8 cellular contexts compared by ENCODE assay signal in genomic region chr2:55618025-55618648, GRCh38. TPM values are rescaled to one million over a fixed set of nuclear protein-coding genes. Genes with fewer than 3 reads are reported as not detected.
DNase-seq lines count a peak whose midpoint lies in the region; ATAC-seq and TF ChIP-seq lines count a peak whose summit lies in the region.

No MANE protein-coding gene starts in this region.

- H3K27me3 ChIP-seq in BE2C: no peaks in the 10 kb centered on the region
- no peaks in the 10 kb centered on the region for H3K27me3 ChIP-seq in MM.1S (replicated peaks; ENCODE audit: insufficient read depth, low read length)
- no peaks in the 10 kb centered on the region for H3K27me3 ChIP-seq in dorsolateral prefrontal cortex

- H3K9ac ChIP-seq in MM.1S (ENCODE audit: low read length): peak overlapping the region; percentile 88

- H3K27ac ChIP-seq in MM.1S (ENCODE audit: low read length) (peak overlapping the region; percentile 98), dorsolateral prefrontal cortex (peak overlapping the region; percentile 76 to 99 (median 96))

- TF ChIP-seq CTCF in BE2C (IDR thresholded peaks at IDR 0.05; ENCODE audit: low read depth, low read length) (no peak), MM.1S (IDR thresholded peaks at IDR 0.05; ENCODE audit: low read length) (no peak), dorsolateral prefrontal cortex (IDR thresholded peaks at IDR 0.05 in 54 of 56, conservative IDR thresholded peaks at IDR 0.05 in 2 of 56; ENCODE audit: low read depth in 1 of 56, partially characterized antibody in 56 of 56) (peak in 1 of 56 donors; percentile 22)

- H3F3A ChIP-seq in MM.1S (ENCODE audit: insufficient read depth, low read length): peaks cover 9% of the 10 kb centered on the region; the same call in 1 of the 2 replicates

- H4K20me1 ChIP-seq in MM.1S (ENCODE audit: insufficient read depth, low read length): peaks cover 5% of the 10 kb centered on the region; the same call in 1 of the 2 replicates

- DNase-seq in BE2C (no peak), MM.1S (peak; percentile 25), dorsolateral prefrontal cortex (no peak), midbrain (lab: John Stamatoyannopoulos, UW) (peak; percentile 68), T-helper 1 cell (no peak), AG08396 (ENCODE audit: low spot score) (no peak)

- H3K4me2 ChIP-seq in MM.1S (ENCODE audit: low read depth, low read length): peak overlapping the region; percentile 70

- peaks cover 97% of the 10 kb centered on the region for H3K79me2 ChIP-seq in MM.1S (ENCODE audit: low read length)

- intact Hi-C loops in dorsolateral prefrontal cortex (cut with DNase I): loop anchor here (5.0 kb wide), 2 partner anchors 74 to 96 kb away; partner anchors contain the start of gene PNPT1 (in 1 of the 2)

- peaks cover 8% of the 10 kb centered on the region for H3K36me3 ChIP-seq in BE2C
- H3K36me3 ChIP-seq in MM.1S (replicated peaks; ENCODE audit: insufficient read depth, low read length): no peaks in the 10 kb centered on the region; the same call in 1 of the 2 replicates

- no peaks in the 10 kb centered on the region for H3K9me2 ChIP-seq in MM.1S (replicated peaks; ENCODE audit: insufficient read depth, low read length)

- H3K4me3 ChIP-seq in BE2C (ENCODE audit: low read depth, low read length): peak overlapping the region; percentile 87
- H3K4me3 ChIP-seq in MM.1S (ENCODE audit: low read length): peak overlapping the region; percentile 81
- H3K4me3 ChIP-seq in dorsolateral prefrontal cortex: peak overlapping the region; percentile 63 to 100 (median 96)

- ATAC-seq in GM19372 (IDR thresholded peaks at IDR 0.05; ENCODE audit: low read depth, unreplicated experiment) (peak; percentile 0), GM21360 (IDR thresholded peaks at IDR 0.05; ENCODE audit: unreplicated experiment) (no peak)

- H3K9me3 ChIP-seq in BE2C (no peaks in the 10 kb centered on the region), MM.1S (replicated peaks; ENCODE audit: insufficient read depth, low read length) (no peaks in the 10 kb centered on the region)

- H3K4me1 ChIP-seq in BE2C (no peaks in the 10 kb centered on the region), MM.1S (ENCODE audit: low read length) (peaks cover 4% of the 10 kb centered on the region; the same call in 1 of the 2 replicates)

- H2AFZ ChIP-seq in MM.1S (ENCODE audit: low read length): peak overlapping the region; percentile 71

RNA-seq across cellular contexts. Expression of gene PPP4R3B, which starts 0.7 kb away (rescaled TPM):
- 25.1 TPM for polyA plus RNA-seq in BE2C (2012; ENCODE audit: insufficient read depth, insufficient read length, low read depth)
- 10 to 100 TPM; 46.1 to 75.8 (median 59.3) TPM for total RNA-seq in dorsolateral prefrontal cortex

Comparison
In these comparisons a context has a peak if more than half of its experiments do, and no peak if none do; other contexts are left out.
1. DNase-seq: peak in MM.1S (single experiment) and midbrain (single experiment); none in BE2C (single experiment), dorsolateral prefrontal cortex (0 of 10), T-helper 1 cell (0 of 5) and AG08396 (single experiment).
2. Peak in every context shown above with its lines, with median percentiles within 50 percentile points of each other: H3K4me3 ChIP-seq.